1 cellular context compared by ENCODE assay signal in genomic region chr18:56286775-56287174, GRCh38.
TF ChIP-seq lines count a peak whose summit lies in the region.

No MANE protein-coding gene starts in this region.

TF ChIP-seq in GM23338, 12 proteins besides CTCF, POLR2A, EP300 and RAD21:
- TF ChIP-seq ZNF462 (CRISPR knock-in tag; IDR thresholded peaks at IDR 0.05) = no peak
- TF ChIP-seq ZNF331 (CRISPR knock-in tag; IDR thresholded peaks at IDR 0.05; ENCODE audit: low read depth) = no peak
- no peak for TF ChIP-seq ETS1 (IDR thresholded peaks at IDR 0.05)
- no peak for TF ChIP-seq REST (IDR thresholded peaks at IDR 0.05; ENCODE audit: unreplicated experiment)
- TF ChIP-seq EZH2phosphoT487 (IDR thresholded peaks at IDR 0.05; ENCODE audit: unreplicated experiment) = no peak
- TF ChIP-seq EZH2 (IDR thresholded peaks at IDR 0.05; ENCODE audit: low read depth, unreplicated experiment) = no peak
- TF ChIP-seq JUNB (IDR thresholded peaks at IDR 0.05; ENCODE audit: unreplicated experiment) = no peak
- TF ChIP-seq CREB1 (CRISPR knock-in tag; IDR thresholded peaks at IDR 0.05; ENCODE audit: low read depth) = no peak
- TF ChIP-seq STAT1 (IDR thresholded peaks at IDR 0.05; ENCODE audit: unreplicated experiment) = no peak
- no peak for TF ChIP-seq ZNF114 (CRISPR knock-in tag; IDR thresholded peaks at IDR 0.05)
- no peak for TF ChIP-seq POLR2AphosphoS5 (IDR thresholded peaks at IDR 0.05; ENCODE audit: low read depth)
- TF ChIP-seq NANOG (IDR thresholded peaks at IDR 0.05; ENCODE audit: borderline replicate concordance) = no peak
